10 cellular contexts compared by ENCODE assay signal in genomic region chr7:87874066-87874465, GRCh38. TPM values are rescaled to one million over a fixed set of nuclear protein-coding genes. Genes with fewer than 3 reads are reported as not detected.
A peak's percentile ranks its signal among the peaks of the same experiment; 100 is the strongest.
DNase-seq lines count a peak whose midpoint lies in the region; ATAC-seq and TF ChIP-seq lines count a peak whose summit lies in the region.
"Had no signal": no experiment of that assay in that cellular context is flagged by ENCODE, and none has a peak within 500 bp of the region (broad histone marks: within the 10 kb centered on the region; RNA-seq: fewer than 3 reads in every experiment).

No MANE protein-coding gene starts in this region.

- no peak for ATAC-seq in activated CD8-positive, alpha-beta T cell treated with anti-CD3 and anti-CD28 coated beads for 36 hours
- ATAC-seq in GM21515 (IDR thresholded peaks at IDR 0.05; ENCODE audit: unreplicated experiment): no peak

- H3K36me3 ChIP-seq in Loucy (ENCODE audit: insufficient read depth, low read length): peaks cover 28% of the 10 kb centered on the region

- no peaks in the 10 kb centered on the region for H3K27me3 ChIP-seq in Loucy (ENCODE audit: insufficient read depth, low read length, poor library complexity, severe bottlenecking)

- H2AFZ ChIP-seq in Loucy (ENCODE audit: low read length): no peak overlapping the region

- peak; percentile 10 for DNase-seq in GDM1 (lab: John Stamatoyannopoulos, UW)
- no peak for DNase-seq in activated CD8-positive, alpha-beta T cell treated with anti-CD3 and anti-CD28 coated beads for 36 hours
- DNase-seq in nephron progenitor cell: no peak
- no peak for DNase-seq in HPDE6-E6E7 (ENCODE audit: extremely low spot score)
- DNase-seq in DMS 273 (lab: John Stamatoyannopoulos, UW; ENCODE audit: unreplicated experiment): no peak
- no peak for DNase-seq in RWPE1 (ENCODE audit: low spot score)
- DNase-seq: activated CD4-positive, CD25-positive, alpha-beta regulatory T cell; kidney had no signal

- H3K4me3 Mint-ChIP-seq in activated CD8-positive, alpha-beta T cell treated with anti-CD3 and anti-CD28 coated beads for 36 hours: peak overlapping the region; percentile 78
- H3K4me3 Mint-ChIP-seq in nephron progenitor cell: peak overlapping the region; percentile 98

- intact Hi-C loops in activated CD8-positive, alpha-beta T cell treated with anti-CD3 and anti-CD28 coated beads for 36 hours (cut with micrococcal nuclease): no loop called here

- CTCF ChIA-PET in activated CD8-positive, alpha-beta T cell treated with anti-CD3 and anti-CD28 coated beads for 36 hours (lab: Charles Lee): interaction anchor here (1.0 kb wide), 1 partner anchor 12 kb away, joined by 3 read pairs; no protein-coding TSS in a partner anchor
- CTCF ChIA-PET in RWPE1 (lab: Yijun Ruan, JAX): no interaction called here

- H3K4me2 ChIP-seq in Loucy (ENCODE audit: low read depth, low read length, poor library complexity, severe bottlenecking): peak overlapping the region; percentile 91

- peaks cover 38% of the 10 kb centered on the region for H3K4me1 ChIP-seq in Loucy (ENCODE audit: insufficient read depth, low read length, poor library complexity, severe bottlenecking)

- peak overlapping the region; percentile 93 for H3K9ac ChIP-seq in Loucy (ENCODE audit: low read depth, low read length, poor library complexity, severe bottlenecking)

- no peaks in the 10 kb centered on the region for H3K27me3 Mint-ChIP-seq in activated CD8-positive, alpha-beta T cell treated with anti-CD3 and anti-CD28 coated beads for 36 hours
- H3K27me3 Mint-ChIP-seq in nephron progenitor cell (ENCODE audit: low read depth, poor library complexity): peaks cover 4% of the 10 kb centered on the region

- peak overlapping the region; percentile 9 for H3K27ac Mint-ChIP-seq in activated CD8-positive, alpha-beta T cell treated with anti-CD3 and anti-CD28 coated beads for 36 hours
- H3K27ac Mint-ChIP-seq in nephron progenitor cell: no peak overlapping the region

- peaks cover 33% of the 10 kb centered on the region for H3K9me3 ChIP-seq in Loucy (ENCODE audit: insufficient read depth, low read depth, low read length)

- peaks cover 94% of the 10 kb centered on the region for H3K79me2 ChIP-seq in Loucy (ENCODE audit: insufficient read depth, low read length)

- H3K36me3 Mint-ChIP-seq in activated CD8-positive, alpha-beta T cell treated with anti-CD3 and anti-CD28 coated beads for 36 hours (ENCODE audit: low read depth): peaks cover 51% of the 10 kb centered on the region
- H3K36me3 Mint-ChIP-seq in nephron progenitor cell (ENCODE audit: low read depth): peaks cover 58% of the 10 kb centered on the region

- H3K4me1 Mint-ChIP-seq in activated CD8-positive, alpha-beta T cell treated with anti-CD3 and anti-CD28 coated beads for 36 hours (ENCODE audit: low read depth): peaks cover 34% of the 10 kb centered on the region
- peaks cover 31% of the 10 kb centered on the region for H3K4me1 Mint-ChIP-seq in nephron progenitor cell

- no peaks in the 10 kb centered on the region for H3K9me2 ChIP-seq in Loucy (replicated peaks; ENCODE audit: low read depth, low read length)

- H3F3A ChIP-seq in Loucy (ENCODE audit: low read depth): peaks cover 4% of the 10 kb centered on the region

- peaks cover 17% of the 10 kb centered on the region for H3K9me3 Mint-ChIP-seq in activated CD8-positive, alpha-beta T cell treated with anti-CD3 and anti-CD28 coated beads for 36 hours
- H3K9me3 Mint-ChIP-seq in nephron progenitor cell: peaks cover 53% of the 10 kb centered on the region

- TF ChIP-seq CTCF in Loucy (conservative IDR thresholded peaks at IDR 0.05; ENCODE audit: low read length) (no peak), nephron progenitor cell (IDR thresholded peaks at IDR 0.05) (no peak), RWPE1 (conservative IDR thresholded peaks at IDR 0.05; ENCODE audit: low read depth) (no peak)
- no peak for TF ChIP-seq CTCF in activated CD8-positive, alpha-beta T cell treated with anti-CD3 and anti-CD28 coated beads for 36 hours (IDR thresholded peaks at IDR 0.05)

- H4K20me1 ChIP-seq in Loucy (ENCODE audit: insufficient read depth, low read length, poor library complexity, severe bottlenecking): peaks cover 26% of the 10 kb centered on the region

- H3K4me3 ChIP-seq in Loucy (ENCODE audit: low read length, poor library complexity, severe bottlenecking): peak overlapping the region; percentile 99

- POLR2A ChIA-PET in activated CD8-positive, alpha-beta T cell treated with anti-CD3 and anti-CD28 coated beads for 36 hours (lab: Charles Lee): no interaction called here
- POLR2A ChIA-PET in RWPE1 (lab: Yijun Ruan, JAX; ENCODE audit: low non-redundant PET): no interaction called here

- no peak overlapping the region for H3K27ac ChIP-seq in RWPE1

RNA-seq across cellular contexts. Expression of gene SLC25A40, which starts 2.1 kb away (rescaled TPM):
- total RNA-seq in activated CD8-positive, alpha-beta T cell treated with anti-CD3 and anti-CD28 coated beads for 36 hours: 10 to 100 TPM; 38.9 to 47.4 TPM

RNA-seq across cellular contexts. Expression of gene DBF4, which starts 2.2 kb away (rescaled TPM):
- total RNA-seq in activated CD8-positive, alpha-beta T cell treated with anti-CD3 and anti-CD28 coated beads for 36 hours: 10 to 100 TPM; 77.6 to 78.7 TPM

RNA-seq across cellular contexts. Expression of gene ADAM22, which starts 60.0 kb away (rescaled TPM):
- 1 to 10 TPM; 2.3 to 3.0 TPM for total RNA-seq in activated CD8-positive, alpha-beta T cell treated with anti-CD3 and anti-CD28 coated beads for 36 hours
